8 cellular contexts compared by ENCODE assay signal in genomic region chr12:94074970-94075695, GRCh38.
DNase-seq lines count a peak whose midpoint lies in the region; ATAC-seq and TF ChIP-seq lines count a peak whose summit lies in the region.

No MANE protein-coding gene starts in this region.

- H3K27ac Mint-ChIP-seq in chondrocyte (ENCODE audit: unreplicated experiment) = peak overlapping the region; percentile 25

- no peak overlapping the region for H3K4me3 Mint-ChIP-seq in chondrocyte (ENCODE audit: unreplicated experiment)

- peak; percentile 5 for DNase-seq in stimulated activated CD4-positive, alpha-beta T cell treated with anti-CD3 and anti-CD28 coated beads, Interleukin-4, amount 100 ng/mL, for 24 hours
- no peak for DNase-seq in stimulated activated CD4-positive, alpha-beta T cell treated with anti-CD3 and anti-CD28 coated beads, Interleukin-12 subunit alpha, Interleukin-12 subunit beta, amount 100 ng/mL, for 4 hours
- peak; percentile 77 for DNase-seq in NCI-H446 treated with DMSO at 0.1 percent for 48 hours (lab: John Stamatoyannopoulos, UW)
- DNase-seq in chondrocyte (ENCODE audit: low spot score) = no peak
- DNase-seq in lower lobe of right lung = peak; percentile 62
- DNase-seq in upper lobe of left lung = peak in 1 of 2 donors; percentile 78

- whole genome bisulfite sequencing in upper lobe of left lung, 2 donors = 36 to 41% methylated on average over 5 of the region's 5 CpGs

- peak; percentile 85 for TF ChIP-seq CTCF in chondrocyte (IDR thresholded peaks at IDR 0.05)
- peak; percentile 65 for TF ChIP-seq CTCF in lower lobe of right lung (IDR thresholded peaks at IDR 0.05)
- TF ChIP-seq CTCF in upper lobe of left lung (IDR thresholded peaks at IDR 0.05) = peak in 5 of 6 experiments; percentile 41 to 61 (median 51)

- H3K27me3 Mint-ChIP-seq in chondrocyte (ENCODE audit: low read depth) = peaks cover 3% of the 10 kb centered on the region

- H3K36me3 ChIP-seq in lower lobe of right lung (no peaks in the 10 kb centered on the region), upper lobe of left lung (no peaks in the 10 kb centered on the region)

- peaks cover 22% of the 10 kb centered on the region for H3K4me1 ChIP-seq in lower lobe of right lung
- peaks cover 3 to 12% (median 8%) of the 10 kb centered on the region in 4 donors for H3K4me1 ChIP-seq in upper lobe of left lung

- peaks cover 17% of the 10 kb centered on the region for H3K4me1 Mint-ChIP-seq in chondrocyte (ENCODE audit: low read depth)

- ATAC-seq in lower lobe of right lung = peak; percentile 91 to 94
- peak; percentile 86 to 95 for ATAC-seq in upper lobe of left lung (ENCODE audit: low FRiP score in 2 of 2)
- ATAC-seq in HG03108 (IDR thresholded peaks at IDR 0.05; ENCODE audit: unreplicated experiment) = no peak
- no peak for ATAC-seq in GM18867 (IDR thresholded peaks at IDR 0.05; ENCODE audit: unreplicated experiment)

- H3K36me3 Mint-ChIP-seq in chondrocyte (ENCODE audit: low read depth) = no peaks in the 10 kb centered on the region

- intact Hi-C loops in lower lobe of right lung (cut with DNase I) = no loop called here

- no peaks in the 10 kb centered on the region for H3K9me3 Mint-ChIP-seq in chondrocyte (ENCODE audit: low read depth)

- TF ChIP-seq POLR2A in upper lobe of left lung (IDR thresholded peaks at IDR 0.05) = no peak

- peak overlapping the region; percentile 57 for H3K27ac ChIP-seq in lower lobe of right lung
- peak overlapping the region; percentile 6 to 62 (median 48) for H3K27ac ChIP-seq in upper lobe of left lung

- H3K4me3 ChIP-seq in lower lobe of right lung (no peak overlapping the region), upper lobe of left lung (no peak overlapping the region)

- H3K9me3 ChIP-seq in lower lobe of right lung (no peaks in the 10 kb centered on the region), upper lobe of left lung (no peaks in the 10 kb centered on the region)

- TF ChIP-seq EP300 in upper lobe of left lung (IDR thresholded peaks at IDR 0.05) = peak in 1 of 4 donors; percentile 20

- H3K27me3 ChIP-seq in lower lobe of right lung (ENCODE audit: low read depth) = no peaks in the 10 kb centered on the region
- H3K27me3 ChIP-seq in upper lobe of left lung = no peaks in the 10 kb centered on the region

Comparison
In these comparisons a context has a peak if more than half of its experiments do, and no peak if none do; other contexts are left out.
1. DNase-seq: peak in stimulated activated CD4-positive, alpha-beta T cell treated with anti-CD3 and anti-CD28 coated beads, Interleukin-4, amount 100 ng/mL, for 24 hours (single experiment), NCI-H446 treated with DMSO at 0.1 percent for 48 hours (single experiment) and lower lobe of right lung (single experiment); none in stimulated activated CD4-positive, alpha-beta T cell treated with anti-CD3 and anti-CD28 coated beads, Interleukin-12 subunit alpha, Interleukin-12 subunit beta, amount 100 ng/mL, for 4 hours (single experiment) and chondrocyte (single experiment).
2. ATAC-seq: peak in lower lobe of right lung (2 of 2) and upper lobe of left lung (2 of 2); none in HG03108 (single experiment) and GM18867 (single experiment).
3. Peak in every context shown above with its lines, with median percentiles within 50 percentile points of each other: CTCF ChIP-seq.